ENCODE assay signal across 8 cellular contexts in genomic region chr10:110643670-110644597, GRCh38. TPM values are rescaled to one million over a fixed set of nuclear protein-coding genes. Genes with fewer than 3 reads are reported as not detected.
DNase-seq lines count a peak whose midpoint lies in the region; ATAC-seq and TF ChIP-seq lines count a peak whose summit lies in the region.

RBM20 (plus strand) TSS chr10:110644336; CDS start chr10:110644455, 119 bp downstream.

- no peaks in the 10 kb centered on the region for H3K9me3 Mint-ChIP-seq in activated naive CD4-positive, alpha-beta T cell treated with anti-CD3 and anti-CD28 coated beads for 36 hours

- peaks cover 51% of the 10 kb centered on the region for H3K27me3 Mint-ChIP-seq in activated naive CD4-positive, alpha-beta T cell treated with anti-CD3 and anti-CD28 coated beads for 36 hours (ENCODE audit: low read depth)

- H3K9me3 ChIP-seq in heart left ventricle = no peaks in the 10 kb centered on the region
- H3K9me3 ChIP-seq in psoas muscle = no peaks in the 10 kb centered on the region

- peak within 1 kb of the TSS; percentile 68 for H3K4me3 Mint-ChIP-seq in activated naive CD4-positive, alpha-beta T cell treated with anti-CD3 and anti-CD28 coated beads for 36 hours

- H3K4me1 ChIP-seq in heart left ventricle (peaks cover 0 to 29% (median 11%) of the 10 kb centered on the region in 12 donors), psoas muscle (peaks cover 26% of the 10 kb centered on the region)

- H3K4me3 ChIP-seq in GM12875 (ENCODE audit: low read depth, low read length) (peak within 1 kb of the TSS; percentile 52), heart left ventricle (peak within 1 kb of the TSS; percentile 54 to 75 (median 64)), psoas muscle (peak within 1 kb of the TSS; percentile 88)

- intact Hi-C loops in activated naive CD4-positive, alpha-beta T cell treated with anti-CD3 and anti-CD28 coated beads for 36 hours (cut with micrococcal nuclease) = no loop called here
- intact Hi-C loops in heart left ventricle (cut with DNase I) (loop anchor here in 3 of 10 donors (5.0 to 10.0 kb wide), 2 partner anchors 38 to 121 kb away; no protein-coding TSS in a partner anchor), psoas muscle (cut with DNase I) (loop anchor here (5.0 kb wide), 2 partner anchors 33 to 38 kb away; no protein-coding TSS in a partner anchor)

- no peak for TF ChIP-seq CTCF in GM12875 (IDR thresholded peaks at IDR 0.05; ENCODE audit: borderline replicate concordance, insufficient read depth, low read depth, low read length)
- TF ChIP-seq CTCF in heart left ventricle (IDR thresholded peaks at IDR 0.05) = peak in 1 of 12 donors; percentile 6
- no peak for TF ChIP-seq CTCF in psoas muscle (IDR thresholded peaks at IDR 0.05)

- H3K4me1 Mint-ChIP-seq in activated naive CD4-positive, alpha-beta T cell treated with anti-CD3 and anti-CD28 coated beads for 36 hours (ENCODE audit: low read depth) = peaks cover 27% of the 10 kb centered on the region

- TF ChIP-seq POLR2A in heart left ventricle (IDR thresholded peaks at IDR 0.05) = peak in 1 of 2 donors; percentile 84

- CTCF ChIA-PET in activated naive CD4-positive, alpha-beta T cell treated with anti-CD3 and anti-CD28 coated beads for 36 hours (lab: Charles Lee) = interaction anchor here (0.8 kb wide), 1 partner anchor 28 kb away, joined by 5 read pairs; no protein-coding TSS in a partner anchor

- ATAC-seq in heart left ventricle = peak; percentile 57 to 91 (median 80)
- ATAC-seq in psoas muscle = peak; percentile 80 to 87 (median 85)
- no peak for ATAC-seq in HG03460 (IDR thresholded peaks at IDR 0.05; ENCODE audit: unreplicated experiment)
- no peak for ATAC-seq in GM18858 (IDR thresholded peaks at IDR 0.05; ENCODE audit: unreplicated experiment)

- DNase-seq in LHCN-M2 (ENCODE audit: low read depth) = peak; percentile 31
- DNase-seq in activated naive CD4-positive, alpha-beta T cell treated with anti-CD3 and anti-CD28 coated beads for 36 hours = peak; percentile 17
- peak; percentile 71 to 82 (median 79) for DNase-seq in heart left ventricle
- peak; percentile 62 to 89 for DNase-seq in psoas muscle
- DNase-seq in cortex of kidney (lab: John Stamatoyannopoulos, UW) = no peak

- no peak within 1 kb of the TSS for H3K27ac Mint-ChIP-seq in activated naive CD4-positive, alpha-beta T cell treated with anti-CD3 and anti-CD28 coated beads for 36 hours

- H3K27ac ChIP-seq in heart left ventricle = peak within 1 kb of the TSS; percentile 82 to 96 (median 92)
- peak within 1 kb of the TSS; percentile 96 for H3K27ac ChIP-seq in psoas muscle

- no peaks in the 10 kb centered on the region for H3K36me3 ChIP-seq in heart left ventricle
- no peaks in the 10 kb centered on the region for H3K36me3 ChIP-seq in psoas muscle (ENCODE audit: insufficient read depth in 1 of 2, low read depth in 1 of 2)

- no peaks in the 10 kb centered on the region for H3K36me3 Mint-ChIP-seq in activated naive CD4-positive, alpha-beta T cell treated with anti-CD3 and anti-CD28 coated beads for 36 hours (ENCODE audit: low read depth)

- peaks cover 0 to 77% (median 24%) of the 10 kb centered on the region in 9 donors for H3K27me3 ChIP-seq in heart left ventricle
- H3K27me3 ChIP-seq in psoas muscle (ENCODE audit: insufficient read depth in 3 of 3, low read length in 2 of 3) = peaks cover 0 to 4% (median 0%) of the 10 kb centered on the region in 3 donors

- WGBS in heart left ventricle, 4 donors = 0% methylated on average over 29 to 105 of the region's 105 CpGs
- WGBS in psoas muscle, 3 donors = 0 to 1% (median 0%) methylated on average over 51 to 105 of the region's 105 CpGs

RNA-seq across cellular contexts. Expression of gene RBM20, which starts in this region (rescaled TPM):
- total RNA-seq in LHCN-M2 (2014; rRNA removed) = 0.51 and 0.57 TPM in 2 replicates
- polyA plus RNA-seq in LHCN-M2 (2012) = 0.50 TPM
- under 1 TPM; 0.40 to 0.50 TPM for total RNA-seq in activated naive CD4-positive, alpha-beta T cell treated with anti-CD3 and anti-CD28 coated beads for 36 hours
- 100 to 1,000 TPM in 4 of 9 donors, 10 to 100 TPM in 5; 73.0 to 152 (median 96.9) TPM for total RNA-seq in heart left ventricle
- polyA plus RNA-seq in heart left ventricle = 10 to 100 TPM; 29.9 to 53.5 TPM
- total RNA-seq in psoas muscle = 10 to 100 TPM; 14.2 to 48.8 (median 25.1) TPM
- polyA plus RNA-seq in psoas muscle = 10 to 100 TPM in 1 of 3 donors, 1 to 10 TPM in 2; 1.6 to 11.7 (median 6.7) TPM

Comparison
In these comparisons a context has a peak if more than half of its experiments do, and no peak if none do; other contexts are left out.
1. Peak in DNase-seq in LHCN-M2; RNA of the gene not detected or under 1 TPM.
2. Peak in DNase-seq in activated naive CD4-positive, alpha-beta T cell treated with anti-CD3 and anti-CD28 coated beads for 36 hours; RNA of the gene not detected or under 1 TPM.
3. ATAC-seq: peak in heart left ventricle (4 of 4) and psoas muscle (4 of 4); none in HG03460 (single experiment) and GM18858 (single experiment).
4. Peak in every context shown above with its lines, with median percentiles within 50 percentile points of each other: H3K4me3 ChIP-seq.